Comparison of ENCODE assay signal across 11 cellular contexts in the genomic region with DNA sequence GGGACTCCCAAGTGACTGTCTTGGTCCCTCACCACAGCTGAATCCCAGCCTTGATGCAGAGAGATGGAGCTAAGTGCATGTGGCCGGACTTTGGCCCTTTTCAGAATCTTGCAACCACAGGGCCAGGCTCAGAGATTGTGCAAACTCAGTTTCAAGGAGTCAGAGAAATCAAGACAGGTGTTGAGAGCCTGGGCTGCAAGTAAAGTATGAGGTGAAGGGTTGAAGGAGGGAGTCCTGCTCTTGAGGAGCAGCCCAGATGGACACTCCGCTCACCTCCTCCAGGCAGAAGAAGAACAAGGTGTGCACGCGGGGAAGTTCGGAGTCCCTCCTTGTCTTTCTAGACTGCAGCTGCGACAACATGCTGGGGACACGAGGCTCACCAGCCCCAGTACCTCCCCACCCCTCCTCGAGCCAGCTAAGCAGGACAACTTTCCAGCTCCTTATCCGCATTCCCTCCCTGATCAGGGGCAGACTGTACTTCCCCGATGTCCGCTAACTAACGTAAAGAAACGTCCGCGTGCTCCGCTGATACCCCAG. TPM values are rescaled to one million over a fixed set of nuclear protein-coding genes. Genes with fewer than 3 reads are reported as not detected.
A peak's percentile ranks its signal among the peaks of the same experiment; 100 is the strongest.
DNase-seq lines count a peak whose midpoint lies in the region; ATAC-seq and TF ChIP-seq lines count a peak whose summit lies in the region.
"Had no signal": no experiment of that assay in that cellular context is flagged by ENCODE, and none has a peak within 500 bp of the region (broad histone marks: within the 10 kb centered on the region; RNA-seq: fewer than 3 reads in every experiment).

No MANE protein-coding gene starts in this region.

- H3K4me2 ChIP-seq in parathyroid adenoma (ENCODE audit: low read length) (peak overlapping the region; percentile 76), GM23248 (ENCODE audit: unreplicated experiment) (no peak overlapping the region)

- H3K36me3 ChIP-seq in iPS DF 6.9 (ENCODE audit: control insufficient read depth, insufficient read depth, low read length) = no peaks in the 10 kb centered on the region
- H3K36me3 ChIP-seq in parathyroid adenoma (ENCODE audit: control insufficient read depth, insufficient read depth, low read length) = no peaks in the 10 kb centered on the region
- no peaks in the 10 kb centered on the region for H3K36me3 ChIP-seq in GM23248 (ENCODE audit: low read depth)

- H3K9me3 ChIP-seq in iPS DF 6.9 (ENCODE audit: control insufficient read depth, insufficient read depth, low read length) = no peaks in the 10 kb centered on the region
- H3K9me3 ChIP-seq in parathyroid adenoma (ENCODE audit: control insufficient read depth, low read length) = no peaks in the 10 kb centered on the region
- no peaks in the 10 kb centered on the region for H3K9me3 ChIP-seq in GM23248 (ENCODE audit: low read depth)

- peaks cover 21% of the 10 kb centered on the region for H3K27me3 ChIP-seq in iPS DF 6.9 (ENCODE audit: control insufficient read depth, insufficient read depth, low read length)
- peaks cover 3% of the 10 kb centered on the region for H3K27me3 ChIP-seq in parathyroid adenoma (ENCODE audit: control insufficient read depth, insufficient read depth, low read length)
- H3K27me3 ChIP-seq in GM23248 (replicated peaks; ENCODE audit: insufficient read depth) = peaks cover 92% of the 10 kb centered on the region

- no peaks in the 10 kb centered on the region for H4K20me1 ChIP-seq in GM23248 (ENCODE audit: insufficient read depth)

- no peak overlapping the region for H3K27ac ChIP-seq in iPS DF 6.9 (ENCODE audit: low read length)
- no peak overlapping the region for H3K27ac ChIP-seq in parathyroid adenoma
- H3K27ac ChIP-seq in GM23248 = no peak overlapping the region

- DNase-seq in AG09309 (ENCODE audit: low read depth) (no peak), astrocyte of the spinal cord (ENCODE audit: low read depth, low spot score) (no peak), iPS DF 6.9 (ENCODE audit: low read depth, low spot score) (no peak), glomerular visceral epithelial cell (ENCODE audit: extremely low spot score) (no peak), GM23248 (no peak)
- DNase-seq: activated CD8-positive, alpha-beta memory T cell treated with anti-CD3 and anti-CD28 coated beads for 24 hours; NCI-H1436; stimulated activated naive CD8-positive, alpha-beta T cell treated with anti-CD3 and anti-CD28 coated beads, Interleukin-15, amount 100 ng/mL, for 72 hours had no signal

- no peaks in the 10 kb centered on the region for H3K79me2 ChIP-seq in parathyroid adenoma
- no peaks in the 10 kb centered on the region for H3K79me2 ChIP-seq in GM23248 (ENCODE audit: insufficient read depth)

- H3K9ac ChIP-seq in parathyroid adenoma = no peak overlapping the region
- H3K9ac ChIP-seq in GM23248 = no peak overlapping the region

- H3K4me3 ChIP-seq in AG09309 (ENCODE audit: control insufficient read depth, low read depth, low read length) (peak overlapping the region; percentile 38), astrocyte of the spinal cord (ENCODE audit: low read depth, low read length) (peak overlapping the region; percentile 35), iPS DF 6.9 (ENCODE audit: low read length) (peak overlapping the region; percentile 24; the same call in 1 of the 2 replicates), parathyroid adenoma (ENCODE audit: low read depth, low read length) (no peak overlapping the region), GM23248 (no peak overlapping the region)

- H2AFZ ChIP-seq in parathyroid adenoma = peak overlapping the region; percentile 41
- no peak overlapping the region for H2AFZ ChIP-seq in GM23248

- no CpG with 5 or more reads among the region's 16 CpGs for WGBS in iPS DF 6.9 (ENCODE audit: insufficient coverage, insufficient read length)
- 40 to 44% methylated on average over 14 to 16 of the region's 16 CpGs for WGBS in GM23248 (ENCODE audit: low coverage in 1 of 2, low lambda C conversion rate in 2 of 2, missing lambda C conversion rate in 2 of 2), 2 experiments

- no peaks in the 10 kb centered on the region for H3K9me2 ChIP-seq in GM23248 (ENCODE audit: insufficient read depth)

- no peak for TF ChIP-seq CTCF in AG09309 (IDR thresholded peaks at IDR 0.05; ENCODE audit: control insufficient read depth, insufficient read depth, low read depth, low read length, missing control alignments)
- TF ChIP-seq CTCF in astrocyte of the spinal cord (IDR thresholded peaks at IDR 0.05; ENCODE audit: low read depth, low read length) = no peak
- TF ChIP-seq CTCF in parathyroid adenoma (IDR thresholded peaks at IDR 0.05) = no peak

- no peaks in the 10 kb centered on the region for H3F3A ChIP-seq in GM23248 (ENCODE audit: insufficient read depth)

- in situ Hi-C loops in astrocyte of the spinal cord (cut with HindIII; ENCODE audit: low sequenced_read_pairs) (no loop called here), GM23248 (cut with MboI) (no loop called here)

- H3K4me1 ChIP-seq in iPS DF 6.9 (ENCODE audit: control insufficient read depth, insufficient read depth, low read length) (peaks cover 1% of the 10 kb centered on the region; the same call in 1 of the 2 replicates), parathyroid adenoma (no peaks in the 10 kb centered on the region), GM23248 (ENCODE audit: insufficient read depth) (no peaks in the 10 kb centered on the region)

- no peak for ATAC-seq in HG02623 (IDR thresholded peaks at IDR 0.05; ENCODE audit: unreplicated experiment)
- no peak for ATAC-seq in HG03457 (IDR thresholded peaks at IDR 0.05; ENCODE audit: unreplicated experiment)

RNA-seq across cellular contexts. Expression of a gene that starts 6.4 kb away (rescaled TPM):
- not detected in 2 replicates for total RNA-seq in GM23248 (2014; rRNA removed; shearing (Covaris generic))
- not detected in 2 replicates for polyA plus RNA-seq in GM23248 (2016; fragmentation: Nextera tagmentation; extraction: Ambion mirVana)

Comparison
In these comparisons a context has a peak if more than half of its experiments do, and no peak if none do; other contexts are left out.
1. H3K4me3 ChIP-seq: peak in AG09309 (single experiment), astrocyte of the spinal cord (single experiment) and iPS DF 6.9 (single experiment); none in parathyroid adenoma (single experiment) and GM23248 (single experiment).